8 cellular contexts compared by ENCODE assay signal in the genomic region with DNA sequence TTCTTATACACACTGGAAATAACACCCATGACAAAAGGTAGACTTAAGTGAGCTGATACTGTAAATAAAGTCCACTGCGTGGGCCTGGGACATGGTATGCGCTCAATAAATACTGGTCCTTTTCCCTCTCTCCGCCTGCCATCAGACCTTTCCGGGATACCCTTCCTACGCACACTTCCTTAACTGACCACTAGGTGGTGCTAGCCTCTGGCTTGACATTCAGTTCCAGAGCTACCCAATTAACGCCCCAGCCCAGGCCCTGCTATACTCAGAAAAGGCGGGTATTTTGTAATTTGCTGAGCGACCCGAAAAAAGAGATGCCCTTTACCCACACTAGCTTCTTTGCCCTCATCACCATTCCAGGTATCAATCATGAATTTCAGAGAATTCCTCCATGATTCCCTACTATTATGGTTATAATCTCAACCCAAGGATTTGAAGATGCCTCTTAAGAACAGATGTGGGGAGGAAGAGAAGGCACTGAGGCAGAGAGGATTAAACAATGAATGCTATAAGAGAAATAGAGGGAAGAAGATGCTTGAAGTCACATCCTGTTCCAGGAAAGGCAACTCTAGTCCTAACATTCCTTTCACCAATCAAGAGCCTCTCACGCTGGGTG. TPM values are rescaled to one million over a fixed set of nuclear protein-coding genes. Genes with fewer than 3 reads are reported as not detected.
DNase-seq lines count a peak whose midpoint lies in the region; ATAC-seq and TF ChIP-seq lines count a peak whose summit lies in the region.

No MANE protein-coding gene starts in this region.

- H3K36me3 ChIP-seq in CD4-positive, alpha-beta memory T cell (ENCODE audit: insufficient read depth, low read length) = no peaks in the 10 kb centered on the region

- no peaks in the 10 kb centered on the region for H3K27me3 Mint-ChIP-seq in CD4-positive, alpha-beta memory T cell
- H3K27me3 Mint-ChIP-seq in HFFc6 (ENCODE audit: insufficient read depth) = no peaks in the 10 kb centered on the region

- peak; percentile 99 for TF ChIP-seq CTCF in HFFc6 (IDR thresholded peaks at IDR 0.05)

- DNase-seq in CD4-positive, alpha-beta memory T cell = peak; percentile 73 to 78 (median 78)
- DNase-seq in HFFc6 = peak; percentile 64
- peak; percentile 31 for DNase-seq in NCI-H526 treated with DMSO at 0.1 percent for 48 hours (lab: John Stamatoyannopoulos, UW)
- DNase-seq in activated CD4-positive, alpha-beta T cell treated with anti-CD3 and anti-CD28 coated beads, Interleukin-2, amount 50 U/mL, for 1 hour = peak; percentile 75
- peak; percentile 83 for DNase-seq in dermis blood vessel endothelial cell
- DNase-seq in lung microvascular endothelial cell (ENCODE audit: low read depth in 2 of 2) = peak; percentile 74 to 78
- DNase-seq in stimulated activated CD8-positive, alpha-beta memory T cell treated with anti-CD3 and anti-CD28 coated beads, Interleukin-15, amount 100 ng/mL, for 24 hours (ENCODE audit: low read depth) = peak; percentile 27

- POLR2A ChIA-PET in CD4-positive, alpha-beta memory T cell (lab: Charles Lee; ENCODE audit: partially characterized antibody) = interaction anchor here (0.6 to 2.7 kb wide), 5 partner anchors 13 to 61 kb away, joined by 3 to 25 read pairs (median 4); a partner anchor contains a TSS

- no peaks in the 10 kb centered on the region for H3K9me3 ChIP-seq in CD4-positive, alpha-beta memory T cell (ENCODE audit: control insufficient read depth in 1 of 2, low read length in 2 of 2)

- no peaks in the 10 kb centered on the region for H3K27me3 ChIP-seq in CD4-positive, alpha-beta memory T cell (ENCODE audit: insufficient read depth, low read length)

- H3K4me1 Mint-ChIP-seq in CD4-positive, alpha-beta memory T cell = peaks cover 2 to 10% (median 6%) of the 10 kb centered on the region in 4 donors
- peaks cover 27% of the 10 kb centered on the region for H3K4me1 Mint-ChIP-seq in HFFc6 (ENCODE audit: low read depth)

- no peak overlapping the region for H3K27ac ChIP-seq in CD4-positive, alpha-beta memory T cell (ENCODE audit: low read depth, low read length)

- peak overlapping the region in 1 of 7 donors; percentile 43 for H3K27ac Mint-ChIP-seq in CD4-positive, alpha-beta memory T cell
- H3K27ac Mint-ChIP-seq in HFFc6 = no peak overlapping the region

- no peak for ATAC-seq in HG02885 (IDR thresholded peaks at IDR 0.05; ENCODE audit: poor library complexity, unreplicated experiment)

- intact Hi-C loops in CD4-positive, alpha-beta memory T cell (cut with micrococcal nuclease) = loop anchor here (1.0 to 2.0 kb wide), 4 partner anchors 12 to 117 kb away; no protein-coding TSS in a partner anchor

- H3K4me3 Mint-ChIP-seq in CD4-positive, alpha-beta memory T cell = peak overlapping the region in 1 of 8 donors; percentile 1
- H3K4me3 Mint-ChIP-seq in HFFc6 = no peak overlapping the region

- H3K36me3 Mint-ChIP-seq in CD4-positive, alpha-beta memory T cell = no peaks in the 10 kb centered on the region
- H3K36me3 Mint-ChIP-seq in HFFc6 (ENCODE audit: low read depth) = no peaks in the 10 kb centered on the region

- H3K9me3 Mint-ChIP-seq in CD4-positive, alpha-beta memory T cell = no peaks in the 10 kb centered on the region
- H3K9me3 Mint-ChIP-seq in HFFc6 = no peaks in the 10 kb centered on the region

- CTCF ChIA-PET in CD4-positive, alpha-beta memory T cell (lab: Charles Lee; ENCODE audit: partially characterized antibody) = interaction anchor here (0.7 to 10.4 kb wide), 34 partner anchors 8 to 435 kb away, joined by 3 to 207 read pairs (median 5); a partner anchor contains a TSS

- H3K4me1 ChIP-seq in CD4-positive, alpha-beta memory T cell (ENCODE audit: insufficient read depth, low read length) = peaks cover 8% of the 10 kb centered on the region

- H3K4me3 ChIP-seq in CD4-positive, alpha-beta memory T cell (ENCODE audit: low read length in 2 of 2) = no peak overlapping the region

RNA-seq across cellular contexts. Expression of a gene that starts 3.9 kb away (rescaled TPM):
- total RNA-seq in CD4-positive, alpha-beta memory T cell = 10 to 100 TPM in 1 of 2 experiments, 1 to 10 TPM in 1; 9.7 to 11.6 TPM
- under 1 TPM in 1 of 2 donors, not detected in 1; 0.38 TPM for polyA plus RNA-seq in CD4-positive, alpha-beta memory T cell
- total RNA-seq in HFFc6 (2021; fragmentation: NEBNext Ultra II Directional; extraction: Animal tissue kit (Norgen Biotek cat#: 25700)) = 100 to 1,000 TPM; 187 to 332 (median 201) TPM
- total RNA-seq in dermis blood vessel endothelial cell = 1.7 and 3.2 TPM in 2 replicates
- total RNA-seq in lung microvascular endothelial cell = 0.60 and 1.3 TPM in 2 replicates

RNA-seq across cellular contexts. Expression of a gene that starts 13.2 kb away (rescaled TPM):
- 100 to 1,000 TPM; 399 to 424 TPM for total RNA-seq in CD4-positive, alpha-beta memory T cell
- polyA plus RNA-seq in CD4-positive, alpha-beta memory T cell = 10 to 100 TPM; 78.4 to 91.7 TPM
- 100 to 1,000 TPM in 1 of 6 experiments, 10 to 100 TPM in 5; 83.7 to 102 (median 93.5) TPM for total RNA-seq in HFFc6 (2021; fragmentation: NEBNext Ultra II Directional; extraction: Animal tissue kit (Norgen Biotek cat#: 25700))
- total RNA-seq in dermis blood vessel endothelial cell (39.6 and 40.5 TPM in 2 replicates), lung microvascular endothelial cell (6.7 and 10.5 TPM in 2 replicates)

RNA-seq across cellular contexts. Expression of a gene that starts 23.1 kb away (rescaled TPM):
- total RNA-seq in CD4-positive, alpha-beta memory T cell = not detected
- polyA plus RNA-seq in CD4-positive, alpha-beta memory T cell = not detected
- total RNA-seq in HFFc6 (2021; fragmentation: NEBNext Ultra II Directional; extraction: Animal tissue kit (Norgen Biotek cat#: 25700)) = not detected
- total RNA-seq in dermis blood vessel endothelial cell (not detected in 2 replicates), lung microvascular endothelial cell (not detected in 2 replicates)

RNA-seq across cellular contexts. Expression of a gene that starts 35.5 kb away (rescaled TPM):
- total RNA-seq in CD4-positive, alpha-beta memory T cell = 10 to 100 TPM; 17.5 to 19.5 TPM
- 1 to 10 TPM in 1 of 2 donors, under 1 TPM in 1; 0.41 to 1.8 TPM for polyA plus RNA-seq in CD4-positive, alpha-beta memory T cell
- total RNA-seq in HFFc6 (2021; fragmentation: NEBNext Ultra II Directional; extraction: Animal tissue kit (Norgen Biotek cat#: 25700)) = 10 to 100 TPM; 37.9 to 48.1 (median 44.8) TPM
- total RNA-seq in dermis blood vessel endothelial cell = 9.6 and 26.9 TPM in 2 replicates
- total RNA-seq in lung microvascular endothelial cell = 4.4 and 9.3 TPM in 2 replicates

RNA-seq across cellular contexts. Expression of a gene that starts 45.8 kb away (rescaled TPM):
- total RNA-seq in CD4-positive, alpha-beta memory T cell = 10 to 100 TPM; 27.2 TPM
- polyA plus RNA-seq in CD4-positive, alpha-beta memory T cell = 1 to 10 TPM; 4.6 to 6.5 TPM
- total RNA-seq in HFFc6 (2021; fragmentation: NEBNext Ultra II Directional; extraction: Animal tissue kit (Norgen Biotek cat#: 25700)) = 10 to 100 TPM; 13.0 to 22.1 (median 20.7) TPM
- total RNA-seq in dermis blood vessel endothelial cell = 7.8 and 10.7 TPM in 2 replicates
- 2.8 and 3.6 TPM in 2 replicates for total RNA-seq in lung microvascular endothelial cell

Comparison
In these comparisons a context has a peak if more than half of its experiments do, and no peak if none do; other contexts are left out.
1. DNase-seq: peak in every context shown above with its lines; median percentile 83 in dermis blood vessel endothelial cell; 78 in CD4-positive, alpha-beta memory T cell; 76 in lung microvascular endothelial cell; 75 in activated CD4-positive, alpha-beta T cell treated with anti-CD3 and anti-CD28 coated beads, Interleukin-2, amount 50 U/mL, for 1 hour; 64 in HFFc6; 31 in NCI-H526 treated with DMSO at 0.1 percent for 48 hours; 27 in stimulated activated CD8-positive, alpha-beta memory T cell treated with anti-CD3 and anti-CD28 coated beads, Interleukin-15, amount 100 ng/mL, for 24 hours.
2. RNA of a gene that starts 3.9 kb away (total RNA-seq): 187 to 332 TPM in HFFc6; 9.7 to 11.6 TPM in CD4-positive, alpha-beta memory T cell, 1.7 to 3.2 TPM in dermis blood vessel endothelial cell and 0.60 to 1.3 TPM in lung microvascular endothelial cell; every median in the first group is over 10 times any median in the second.